In genomic region chr6:124753001-124753400, GRCh38 we compare ENCODE assay signal across 8 cellular contexts.
"Had no signal": no experiment of that assay in that cellular context is flagged by ENCODE, and none has a peak within 500 bp of the region (broad histone marks: within the 10 kb centered on the region; RNA-seq: fewer than 3 reads in every experiment).

No MANE protein-coding gene starts in this region.

- H3K27ac Mint-ChIP-seq: GM23338, H9, HFFc6 had no signal

- H3K9me3 Mint-ChIP-seq: GM23338 had no signal

- H3K9ac ChIP-seq: GM23248 had no signal

- H2AFZ ChIP-seq: GM23248, GM23338 had no signal

- H3K9me3 ChIP-seq: HAP-1 had no signal

- H3K4me2 ChIP-seq: GM23338 had no signal

- H3K36me3 ChIP-seq: HAP-1 had no signal

- H3K27ac ChIP-seq: GM23248 had no signal

- DNase-seq: GM23248, GOT3, H7, H9, HCEC 1CT, HFFc6 had no signal

- H3K4me1 Mint-ChIP-seq: GM23338 had no signal

- H3K4me3 Mint-ChIP-seq: GM23338, H9, HFFc6 had no signal

- H3K4me3 ChIP-seq: GM23248, GM23338, HAP-1 had no signal
